In genomic region chr11:45768486-45768885, GRCh38 we compare ENCODE assay signal across 29 cellular contexts.
"Had no signal": no experiment of that assay in that cellular context is flagged by ENCODE, and none has a peak within 500 bp of the region (broad histone marks: within the 10 kb centered on the region; RNA-seq: fewer than 3 reads in every experiment).

No MANE protein-coding gene starts in this region.

- DNase-seq: activated B cell treated with CpG ODN at 0.5 μM for 24 hours; activated CD4-positive, alpha-beta memory T cell treated with anti-CD3 and anti-CD28 coated beads for 36 hours; activated CD4-positive, alpha-beta T cell treated with anti-CD3 and anti-CD28 coated beads for 4 hours; activated CD4-positive, alpha-beta T cell treated with anti-CD3 and anti-CD28 coated beads, Interleukin-2, amount 10 ng/mL, durations not matched to agents 24 days and 14 days; activated CD4-positive, alpha-beta T cell treated with anti-CD3 and anti-CD28 coated beads, Interleukin-2, amount 50 U/mL, for 1 hour; activated CD4-positive, alpha-beta T cell treated with anti-CD3 and anti-CD28 coated beads, Interleukin-2, amount 50 U/mL, for 4 hours; activated CD4-positive, CD25-positive, alpha-beta regulatory T cell treated with anti-CD3 and anti-CD28 coated beads, Interleukin-2, amount 50 U/mL, for 72 hours; activated CD8-positive, alpha-beta memory T cell treated with anti-CD3 and anti-CD28 coated beads, Interleukin-2, amount 50 U/mL, for 4 hours; activated CD8-positive, alpha-beta T cell treated with anti-CD3 and anti-CD28 coated beads for 36 hours; activated effector memory CD4-positive, alpha-beta T cell treated with anti-CD3 and anti-CD28 coated beads, Interleukin-2, amount 50 U/mL, for 16 hours; activated gamma-delta T cell treated with Interleukin-2 at 50 U/mL for 16 hours; activated naive CD4-positive, alpha-beta T cell; activated naive CD4-positive, alpha-beta T cell treated with anti-CD3 and anti-CD28 coated beads for 36 hours; activated naive CD4-positive, alpha-beta T cell treated with anti-CD3 and anti-CD28 coated beads, Interleukin-2, amount 50 U/mL, for 16 hours; activated naive CD8-positive, alpha-beta T cell treated with anti-CD3 and anti-CD28 coated beads for 36 hours; activated T-cell treated with anti-CD3 and anti-CD28 coated beads for 4 hours; activated T-cell treated with anti-CD3 and anti-CD28 coated beads, Interleukin-2, amount 50 U/mL, for 1 hour; activated T-cell treated with anti-CD3 and anti-CD28 coated beads, Interleukin-2, amount 50 U/mL, for 4 hours; activated T-cell treated with anti-CD3 and anti-CD28 coated beads, Interleukin-2, amount 50 U/mL, for 72 hours; amniotic stem cell; aorta; body of pancreas; brain microvascular endothelial cell; central memory CD4-positive, alpha-beta T cell; T-cell; T-helper 2 cell; T-helper 9 cell had no signal

- ATAC-seq: activated CD8-positive, alpha-beta T cell treated with anti-CD3 and anti-CD28 coated beads for 36 hours; activated naive CD4-positive, alpha-beta T cell treated with anti-CD3 and anti-CD28 coated beads, Interleukin-2, amount 50 U/mL, for 72 hours; activated T-cell treated with anti-CD3 and anti-CD28 coated beads, Interleukin-2, amount 50 U/mL, for 4 hours; activated T-cell treated with anti-CD3 and anti-CD28 coated beads, Interleukin-2, amount 50 U/mL, for 72 hours; activated T-helper 17 cell treated with anti-CD3 and anti-CD28 coated beads, Interleukin-2, amount 50 U/mL, for 72 hours; body of pancreas; T-cell had no signal
